In the genomic region with DNA sequence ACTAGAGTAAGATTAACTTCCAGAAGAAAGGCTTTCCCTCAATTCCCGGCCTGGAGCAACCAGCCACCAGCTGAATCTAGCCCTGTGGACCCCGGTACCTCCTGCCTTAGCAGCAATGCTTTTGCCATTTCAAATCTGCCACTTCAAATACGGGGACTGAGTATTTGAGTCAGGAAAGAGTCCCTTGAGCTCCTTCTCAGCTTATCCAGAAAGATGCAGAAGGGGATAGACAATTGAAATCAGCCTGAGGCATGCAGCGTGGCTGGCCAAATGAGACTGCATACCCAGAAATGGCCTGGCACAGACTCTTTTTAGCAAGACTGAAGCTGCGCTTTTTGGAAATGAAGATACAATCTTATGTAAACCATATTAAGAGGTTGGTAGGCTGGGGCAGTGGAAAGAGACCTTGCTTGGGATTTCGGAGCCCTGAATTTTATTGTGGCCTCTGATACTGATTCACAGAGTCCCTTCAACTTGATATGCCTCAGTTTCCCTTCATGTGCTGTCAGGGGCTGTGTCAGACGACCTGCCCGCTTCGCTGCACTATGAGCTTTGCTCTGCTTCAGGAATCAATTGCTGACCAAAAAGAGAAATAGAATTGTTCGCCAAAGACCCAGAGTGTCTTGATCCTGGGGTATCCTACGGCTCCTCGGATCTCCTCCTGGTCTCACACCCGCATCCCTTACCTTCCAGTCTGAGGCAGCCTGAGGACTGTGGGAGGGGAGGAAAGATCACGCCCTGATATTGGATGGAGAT, we compare ENCODE assay signal across 2 cellular contexts.
TF ChIP-seq lines count a peak whose summit lies in the region.

No MANE protein-coding gene starts in this region.

TF ChIP-seq in SK-N-SH, 30 proteins besides CTCF, POLR2A, EP300 and RAD21 (continued from another document):
- TF ChIP-seq, protein P1, sequence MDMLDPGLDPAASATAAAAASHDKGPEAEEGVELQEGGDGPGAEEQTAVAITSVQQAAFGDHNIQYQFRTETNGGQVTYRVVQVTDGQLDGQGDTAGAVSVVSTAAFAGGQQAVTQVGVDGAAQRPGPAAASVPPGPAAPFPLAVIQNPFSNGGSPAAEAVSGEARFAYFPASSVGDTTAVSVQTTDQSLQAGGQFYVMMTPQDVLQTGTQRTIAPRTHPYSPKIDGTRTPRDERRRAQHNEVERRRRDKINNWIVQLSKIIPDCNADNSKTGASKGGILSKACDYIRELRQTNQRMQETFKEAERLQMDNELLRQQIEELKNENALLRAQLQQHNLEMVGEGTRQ (IDR thresholded peaks at IDR 0.05; ENCODE audit: borderline replicate concordance, low read depth, low read length): no peak
- TF ChIP-seq RCOR1 (IDR thresholded peaks at IDR 0.05; ENCODE audit: low read length): peak; percentile 21; the same call in 1 of the 2 replicates

TF ChIP-seq in SK-N-SH treated with all-trans-retinoic acid at 6 μM for 48 hours, 23 proteins besides CTCF, POLR2A, EP300 and RAD21 (continued from another document):
- TF ChIP-seq, protein P2, sequence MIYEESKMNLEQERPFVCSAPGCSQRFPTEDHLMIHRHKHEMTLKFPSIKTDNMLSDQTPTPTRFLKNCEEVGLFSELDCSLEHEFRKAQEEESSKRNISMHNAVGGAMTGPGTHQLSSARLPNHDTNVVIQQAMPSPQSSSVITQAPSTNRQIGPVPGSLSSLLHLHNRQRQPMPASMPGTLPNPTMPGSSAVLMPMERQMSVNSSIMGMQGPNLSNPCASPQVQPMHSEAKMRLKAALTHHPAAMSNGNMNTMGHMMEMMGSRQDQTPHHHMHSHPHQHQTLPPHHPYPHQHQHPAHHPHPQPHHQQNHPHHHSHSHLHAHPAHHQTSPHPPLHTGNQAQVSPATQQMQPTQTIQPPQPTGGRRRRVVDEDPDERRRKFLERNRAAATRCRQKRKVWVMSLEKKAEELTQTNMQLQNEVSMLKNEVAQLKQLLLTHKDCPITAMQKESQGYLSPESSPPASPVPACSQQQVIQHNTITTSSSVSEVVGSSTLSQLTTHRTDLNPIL (CRISPR knock-in tag; IDR thresholded peaks at IDR 0.05; ENCODE audit: low read depth): no peak
- no peak for TF ChIP-seq OSR1 (CRISPR knock-in tag; IDR thresholded peaks at IDR 0.05)
- TF ChIP-seq SNAI2 (CRISPR knock-in tag; IDR thresholded peaks at IDR 0.05): no peak
- no peak for TF ChIP-seq ZFP3 (CRISPR knock-in tag; IDR thresholded peaks at IDR 0.05)
- no peak for TF ChIP-seq GLIS3 (CRISPR knock-in tag; IDR thresholded peaks at IDR 0.05)
- no peak for TF ChIP-seq ZFP30 (CRISPR knock-in tag; IDR thresholded peaks at IDR 0.05)
- TF ChIP-seq RARB (CRISPR knock-in tag; IDR thresholded peaks at IDR 0.05): no peak
- TF ChIP-seq TCF4 (CRISPR knock-in tag; IDR thresholded peaks at IDR 0.05; ENCODE audit: borderline replicate concordance): no peak; the same call in 1 of the 2 replicates
